ENCODE assay signal across 9 cellular contexts in the genomic region with DNA sequence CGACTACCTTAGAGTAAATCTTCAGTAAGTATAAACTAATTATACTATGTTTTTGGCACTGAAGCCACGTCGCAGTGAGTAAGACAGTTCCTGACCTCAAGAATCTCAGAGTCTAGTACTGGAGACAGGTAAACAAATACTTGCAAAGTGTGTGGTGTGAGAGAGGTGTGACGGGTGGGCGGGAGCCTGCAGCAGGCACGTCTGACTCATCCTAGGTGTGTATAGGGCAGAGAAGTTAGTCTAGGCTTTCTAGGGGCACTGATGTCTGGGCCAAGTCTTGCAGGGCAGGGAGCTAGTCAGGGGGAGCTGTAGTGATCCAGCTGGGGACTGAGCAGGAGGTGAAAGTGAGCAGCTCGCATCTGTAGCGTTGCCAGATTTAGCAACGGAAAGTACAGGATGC. TPM values are rescaled to one million over a fixed set of nuclear protein-coding genes. Genes with fewer than 3 reads are reported as not detected.
DNase-seq lines count a peak whose midpoint lies in the region; ATAC-seq and TF ChIP-seq lines count a peak whose summit lies in the region.
"Had no signal": no experiment of that assay in that cellular context is flagged by ENCODE, and none has a peak within 500 bp of the region (broad histone marks: within the 10 kb centered on the region; RNA-seq: fewer than 3 reads in every experiment).

No MANE protein-coding gene starts in this region.

- H3K36me3 ChIP-seq in vagina: no peaks in the 10 kb centered on the region

- peaks cover 3 to 9% of the 10 kb centered on the region in 2 donors for H3K36me3 Mint-ChIP-seq in activated T-cell treated with anti-CD3 and anti-CD28 coated beads, Interleukin-2, amount 50 U/mL, for 72 hours (ENCODE audit: insufficient read depth in 2 of 2)

- no peaks in the 10 kb centered on the region for H3K27me3 ChIP-seq in vagina

- H3K4me1 ChIP-seq in vagina: peaks cover 6% of the 10 kb centered on the region

- H3K4me3 ChIP-seq in vagina: no peak overlapping the region

- TF ChIP-seq POLR2A in vagina (IDR thresholded peaks at IDR 0.05): no peak

- intact Hi-C loops in vagina (cut with DNase I): no loop called here

- H3K9me3 Mint-ChIP-seq in activated T-cell treated with anti-CD3 and anti-CD28 coated beads, Interleukin-2, amount 50 U/mL, for 72 hours: peaks cover under 1 to 3% of the 10 kb centered on the region in 2 donors

- no peak overlapping the region for H3K27ac Mint-ChIP-seq in activated T-cell treated with anti-CD3 and anti-CD28 coated beads, Interleukin-2, amount 50 U/mL, for 72 hours

- peak; percentile 71 to 84 for DNase-seq in activated T-cell treated with anti-CD3 and anti-CD28 coated beads, Interleukin-2, amount 50 U/mL, for 72 hours
- peak; percentile 41 to 47 for DNase-seq in stimulated activated CD4-positive, alpha-beta T cell treated with anti-CD3 and anti-CD28 coated beads, Interleukin-4, amount 100 ng/mL, for 48 hours (ENCODE audit: low read depth in 2 of 2)
- DNase-seq in stimulated activated naive CD4-positive, alpha-beta T cell treated with Interleukin-2 at 50 U/mL for 16 hours (lab: John Stamatoyannopoulos, UW): no peak
- no peak for DNase-seq in vagina (ENCODE audit: extremely low spot score in 2 of 2)
- DNase-seq: activated gamma-delta T cell had no signal

- peak overlapping the region; percentile 6 to 59 for H3K4me3 Mint-ChIP-seq in activated T-cell treated with anti-CD3 and anti-CD28 coated beads, Interleukin-2, amount 50 U/mL, for 72 hours

- peaks cover 73% of the 10 kb centered on the region for H3K27me3 Mint-ChIP-seq in activated T-cell treated with anti-CD3 and anti-CD28 coated beads, Interleukin-2, amount 50 U/mL, for 72 hours (ENCODE audit: low read depth)

- no peak for TF ChIP-seq CTCF in vagina (IDR thresholded peaks at IDR 0.05)

- ATAC-seq in GM19351 (IDR thresholded peaks at IDR 0.05; ENCODE audit: unreplicated experiment) (peak; percentile 87), HG03025 (IDR thresholded peaks at IDR 0.05; ENCODE audit: low FRiP score, unreplicated experiment) (peak; percentile 67), HG03139 (IDR thresholded peaks at IDR 0.05; ENCODE audit: unreplicated experiment) (no peak)
- peak; percentile 92 to 94 for ATAC-seq in activated T-cell treated with anti-CD3 and anti-CD28 coated beads, Interleukin-2, amount 50 U/mL, for 72 hours (replicated peaks in 1 of 2)
- ATAC-seq: Panc1 had no signal

- peaks cover 44% of the 10 kb centered on the region for H3K4me1 Mint-ChIP-seq in activated T-cell treated with anti-CD3 and anti-CD28 coated beads, Interleukin-2, amount 50 U/mL, for 72 hours (ENCODE audit: low read depth)

- H3K27ac ChIP-seq in vagina: no peak overlapping the region

- H3K9me3 ChIP-seq in vagina: no peaks in the 10 kb centered on the region

RNA-seq across cellular contexts. Expression of a gene that starts 35.9 kb away (rescaled TPM):
- not detected for total RNA-seq in activated T-cell treated with anti-CD3 and anti-CD28 coated beads, Interleukin-2, amount 50 U/mL, for 72 hours
- total RNA-seq in vagina: not detected

Comparison
In these comparisons a context has a peak if more than half of its experiments do, and no peak if none do; other contexts are left out.
1. DNase-seq: peak in activated T-cell treated with anti-CD3 and anti-CD28 coated beads, Interleukin-2, amount 50 U/mL, for 72 hours (2 of 2) and stimulated activated CD4-positive, alpha-beta T cell treated with anti-CD3 and anti-CD28 coated beads, Interleukin-4, amount 100 ng/mL, for 48 hours (2 of 2); none in stimulated activated naive CD4-positive, alpha-beta T cell treated with Interleukin-2 at 50 U/mL for 16 hours (single experiment) and vagina (0 of 2).